8 cellular contexts compared by ENCODE assay signal in genomic region chr11:90223248-90223585, GRCh38. TPM values are rescaled to one million over a fixed set of nuclear protein-coding genes. Genes with fewer than 3 reads are reported as not detected.
DNase-seq lines count a peak whose midpoint lies in the region; ATAC-seq and TF ChIP-seq lines count a peak whose summit lies in the region.

No MANE protein-coding gene starts in this region.

- H3K4me1 ChIP-seq in BE2C (no peaks in the 10 kb centered on the region; the same call in 1 of the 2 replicates), PC-9 (replicated peaks; ENCODE audit: insufficient read depth) (peaks cover 45% of the 10 kb centered on the region), fibroblast of lung (ENCODE audit: control insufficient read depth, extremely low read depth, insufficient read depth, low read length) (no peaks in the 10 kb centered on the region), parathyroid adenoma (peaks cover 8% of the 10 kb centered on the region)

- H3F3A ChIP-seq in PC-9 (ENCODE audit: insufficient read depth, low read depth): no peaks in the 10 kb centered on the region

- H3K79me2 ChIP-seq in PC-9 (ENCODE audit: low read depth) (peaks cover 53% of the 10 kb centered on the region), fibroblast of lung (ENCODE audit: control insufficient read depth, insufficient read depth, low read length) (peaks cover 47% of the 10 kb centered on the region), parathyroid adenoma (peaks cover 27% of the 10 kb centered on the region)

- H3K4me2 ChIP-seq in PC-9: peak overlapping the region; percentile 82
- H3K4me2 ChIP-seq in fibroblast of lung (ENCODE audit: extremely low read depth, insufficient read depth, low read length): peak overlapping the region; percentile 77
- H3K4me2 ChIP-seq in parathyroid adenoma (ENCODE audit: low read length): peak overlapping the region; percentile 81

- H3K27me3 ChIP-seq in BE2C (no peaks in the 10 kb centered on the region), PC-9 (ENCODE audit: insufficient read depth, low read depth) (no peaks in the 10 kb centered on the region), fibroblast of lung (ENCODE audit: control insufficient read depth, insufficient read depth, low read length) (no peaks in the 10 kb centered on the region), parathyroid adenoma (ENCODE audit: control insufficient read depth, insufficient read depth, low read length) (no peaks in the 10 kb centered on the region)

- DNase-seq in BE2C: no peak
- DNase-seq in PC-9: no peak
- DNase-seq in fibroblast of lung (ENCODE audit: low read depth in 2 of 2): no peak
- no peak for DNase-seq in ureter (ENCODE audit: low spot score)
- DNase-seq in NCI-H2081 treated with DMSO at 0.1 percent for 48 hours (lab: John Stamatoyannopoulos, UW): no peak
- DNase-seq in NCI-H345 (lab: John Stamatoyannopoulos, UW): no peak

- no peak for TF ChIP-seq CTCF in BE2C (IDR thresholded peaks at IDR 0.05; ENCODE audit: low read depth, low read length)
- TF ChIP-seq CTCF in PC-9 (conservative IDR thresholded peaks at IDR 0.05): no peak
- TF ChIP-seq CTCF in fibroblast of lung (conservative IDR thresholded peaks at IDR 0.05 in 1 of 2, IDR thresholded peaks at IDR 0.05 in 1 of 2; ENCODE audit: low read depth in 1 of 2, low read length in 2 of 2): no peak
- TF ChIP-seq CTCF in parathyroid adenoma (IDR thresholded peaks at IDR 0.05): no peak

- H3K27ac ChIP-seq in PC-9 (no peak overlapping the region), fibroblast of lung (ENCODE audit: insufficient read depth, low read length) (peak overlapping the region; percentile 93), parathyroid adenoma (peak overlapping the region; percentile 83)

- peak overlapping the region; percentile 86 for H3K4me3 ChIP-seq in BE2C (ENCODE audit: low read depth, low read length)
- H3K4me3 ChIP-seq in PC-9: peak overlapping the region; percentile 88
- H3K4me3 ChIP-seq in fibroblast of lung (replicated peaks in 1 of 4; ENCODE audit: control extremely low read depth in 1 of 4, insufficient read depth in 1 of 4, low read depth in 3 of 4, low read length in 4 of 4): peak overlapping the region; percentile 44 to 92 (median 76)
- peak overlapping the region; percentile 60 for H3K4me3 ChIP-seq in parathyroid adenoma (ENCODE audit: low read depth, low read length)

- peaks cover 39% of the 10 kb centered on the region for H4K20me1 ChIP-seq in PC-9 (ENCODE audit: insufficient read depth)
- no peaks in the 10 kb centered on the region for H4K20me1 ChIP-seq in fibroblast of lung (ENCODE audit: control insufficient read depth, extremely low read depth, insufficient read depth, low read length)

- POLR2A ChIA-PET in PC-9 (lab: Charles Lee; ENCODE audit: unreplicated experiment): interaction anchor here (0.6 kb wide), 1 partner anchor 54 kb away, joined by 4 read pairs; no protein-coding TSS in a partner anchor

- CTCF ChIA-PET in PC-9 (lab: Charles Lee): no interaction called here

- ATAC-seq in GM21529 (IDR thresholded peaks at IDR 0.05; ENCODE audit: unreplicated experiment): peak; percentile 40

- peak overlapping the region; percentile 100 for H2AFZ ChIP-seq in PC-9
- H2AFZ ChIP-seq in fibroblast of lung (ENCODE audit: low read length): peak overlapping the region; percentile 74
- H2AFZ ChIP-seq in parathyroid adenoma: peak overlapping the region; percentile 88

- H3K9ac ChIP-seq in fibroblast of lung (ENCODE audit: insufficient read depth, low read length) (peak overlapping the region; percentile 83), parathyroid adenoma (peak overlapping the region; percentile 46)

- TSS peak; percentile 91 for BruUV-seq in PC-9 (replicated peaks; lab: Mats Ljungman, UMichigan)

- no peaks in the 10 kb centered on the region for H3K9me2 ChIP-seq in PC-9 (ENCODE audit: insufficient read depth)

- H3K9me3 ChIP-seq in BE2C (no peaks in the 10 kb centered on the region), PC-9 (ENCODE audit: insufficient read depth, low read depth) (no peaks in the 10 kb centered on the region; the same call in 1 of the 2 replicates), fibroblast of lung (ENCODE audit: control insufficient read depth, insufficient read depth, low read depth, low read length) (no peaks in the 10 kb centered on the region), parathyroid adenoma (ENCODE audit: control insufficient read depth, low read length) (no peaks in the 10 kb centered on the region)

- intact Hi-C loops in PC-9 (cut with micrococcal nuclease; ENCODE audit: unreplicated experiment): no loop called here

- 0 out of 2 replicates have a peak, but pooled peaks cover 4% of the 10 kb centered on the region for H3K36me3 ChIP-seq in BE2C
- 0 out of 2 replicates have a peak, but pooled peaks cover 15% of the 10 kb centered on the region for H3K36me3 ChIP-seq in PC-9 (ENCODE audit: low read depth)
- no peaks in the 10 kb centered on the region for H3K36me3 ChIP-seq in fibroblast of lung (ENCODE audit: control insufficient read depth, insufficient read depth, low read length)
- H3K36me3 ChIP-seq in parathyroid adenoma (ENCODE audit: control insufficient read depth, insufficient read depth, low read length): no peaks in the 10 kb centered on the region

RNA-seq across cellular contexts. Expression of gene CHORDC1, which starts 0.4 kb away (rescaled TPM):
- 54.4 TPM for polyA plus RNA-seq in BE2C (2012; ENCODE audit: insufficient read depth, insufficient read length, low read depth)
- total RNA-seq in PC-9 (2021): 34.6 and 70.5 TPM in 2 replicates
- total RNA-seq in fibroblast of lung: 42.9 and 46.9 TPM in 2 replicates
- 15.8 and 31.7 TPM in 2 replicates for polyA plus RNA-seq in fibroblast of lung
- 28.4 and 37.9 TPM in 2 replicates for polyA plus RNA-seq in fibroblast of lung (2012)
- polyA minus RNA-seq in fibroblast of lung (ENCODE audit: low replicate concordance): 0.35 and 8.2 TPM in 2 replicates
- total RNA-seq in ureter: 38.9 TPM
